ENCODE assay signal across 9 cellular contexts in genomic region chr2:20212459-20212870, GRCh38. TPM values are rescaled to one million over a fixed set of nuclear protein-coding genes. Genes with fewer than 3 reads are reported as not detected.
DNase-seq lines count a peak whose midpoint lies in the region; ATAC-seq, FAIRE-seq and TF ChIP-seq lines count a peak whose summit lies in the region.
"Had no signal": no experiment of that assay in that cellular context is flagged by ENCODE, and none has a peak within 500 bp of the region (broad histone marks: within the 10 kb centered on the region; RNA-seq: fewer than 3 reads in every experiment).

No MANE protein-coding gene starts in this region.

- peak overlapping the region; percentile 48 for H3K9ac ChIP-seq in astrocyte (ENCODE audit: low read length)

- H4K20me1 ChIP-seq in astrocyte (ENCODE audit: insufficient read depth, low read length) = peaks cover 23% of the 10 kb centered on the region

- H3K4me2 ChIP-seq in astrocyte (ENCODE audit: low read length) = peak overlapping the region; percentile 43

- no peaks in the 10 kb centered on the region for H3K4me1 Mint-ChIP-seq in astrocyte (ENCODE audit: low read depth, unreplicated experiment)

- H3K27ac ChIP-seq in astrocyte (ENCODE audit: low read depth, low read length) (no peak overlapping the region), mesodermal cell (ENCODE audit: low read depth, low read length, severe bottlenecking) (peak overlapping the region; percentile 62)
- H3K27ac ChIP-seq: SJSA1 had no signal

- H3K36me3 Mint-ChIP-seq in astrocyte (ENCODE audit: low read depth, unreplicated experiment) = no peaks in the 10 kb centered on the region

- H3K4me3 ChIP-seq in GM12865 (ENCODE audit: low read depth, low read length) (no peak overlapping the region), astrocyte (ENCODE audit: insufficient read depth, low read depth, low read length) (no peak overlapping the region), mesodermal cell (ENCODE audit: extremely low read depth, insufficient read depth, low read length, poor library complexity, severe bottlenecking) (no peak overlapping the region)
- H3K4me3 ChIP-seq: SJSA1 had no signal

- no peaks in the 10 kb centered on the region for H3K27me3 ChIP-seq in astrocyte (ENCODE audit: insufficient read depth, low read length)
- H3K27me3 ChIP-seq: SJSA1 had no signal

- peak; percentile 57 for ATAC-seq in HG02759 (IDR thresholded peaks at IDR 0.05; ENCODE audit: unreplicated experiment)
- no peak for ATAC-seq in HG02981 (IDR thresholded peaks at IDR 0.05; ENCODE audit: unreplicated experiment)
- ATAC-seq in GM21381 (IDR thresholded peaks at IDR 0.05; ENCODE audit: unreplicated experiment) = no peak

- no peak overlapping the region for H3K27ac Mint-ChIP-seq in astrocyte (ENCODE audit: unreplicated experiment)

- H3K9me3 Mint-ChIP-seq in astrocyte (ENCODE audit: unreplicated experiment) = no peaks in the 10 kb centered on the region

- no peak overlapping the region for H3K4me3 Mint-ChIP-seq in astrocyte (ENCODE audit: unreplicated experiment)

- H3K36me3 ChIP-seq in astrocyte (ENCODE audit: insufficient read depth, low read length) = no peaks in the 10 kb centered on the region
- no peaks in the 10 kb centered on the region for H3K36me3 ChIP-seq in mesodermal cell (ENCODE audit: control insufficient read depth, insufficient read depth, low read length)

- peaks cover 6% of the 10 kb centered on the region for H3K27me3 Mint-ChIP-seq in astrocyte (ENCODE audit: low read depth, unreplicated experiment)

- TF ChIP-seq CTCF in GM12865 (IDR thresholded peaks at IDR 0.05; ENCODE audit: insufficient read depth, low read depth, low read length, missing control alignments) = no peak
- TF ChIP-seq CTCF in astrocyte (IDR thresholded peaks at IDR 0.05; ENCODE audit: insufficient read depth, low read depth, low read length) = no peak

- H3K4me1 ChIP-seq in astrocyte (ENCODE audit: insufficient read depth, low read length) = peaks cover 8% of the 10 kb centered on the region
- H3K4me1 ChIP-seq in mesodermal cell (ENCODE audit: control insufficient read depth, insufficient read depth, low read length, poor library complexity, severe bottlenecking) = peaks cover 19% of the 10 kb centered on the region

- no peak for FAIRE-seq in astrocyte (lab: Jason Lieb, UNC)

- H3K79me2 ChIP-seq in astrocyte (ENCODE audit: insufficient read depth, low read length) = peaks cover 51% of the 10 kb centered on the region

- WGBS in mesodermal cell (ENCODE audit: insufficient coverage in 2 of 2), 2 experiments = 58 to 69% methylated on average over 9 to 10 of the region's 11 CpGs

- H3K9me3 ChIP-seq in astrocyte (ENCODE audit: insufficient read depth, low read depth, low read length) = no peaks in the 10 kb centered on the region
- no peaks in the 10 kb centered on the region for H3K9me3 ChIP-seq in mesodermal cell (ENCODE audit: control insufficient read depth, low read length)
- H3K9me3 ChIP-seq: SJSA1 had no signal

- DNase-seq in GM12865 (ENCODE audit: low read depth) = peak; percentile 28
- peak; percentile 29 for DNase-seq in astrocyte (ENCODE audit: low read depth)
- DNase-seq in activated CD4-positive, alpha-beta T cell treated with anti-CD3 and anti-CD28 coated beads, Interleukin-2, amount 50 U/mL, for 1 hour = no peak
- no peak for DNase-seq in DMS53 treated with DMSO at 0.1 percent for 48 hours (lab: John Stamatoyannopoulos, UW; ENCODE audit: unreplicated experiment)

- peak overlapping the region; percentile 66 for H2AFZ ChIP-seq in astrocyte (ENCODE audit: low read depth, low read length)

RNA-seq across cellular contexts. Expression of gene SDC1, which starts 12.5 kb away (rescaled TPM):
- 74.3 and 92.7 TPM in 2 replicates for total RNA-seq in astrocyte
- polyA plus RNA-seq in mesodermal cell (2013, experiment 1 of 2) = 26.1 TPM
- 19.4 TPM for polyA plus RNA-seq in mesodermal cell (2013, experiment 2 of 2)

Comparison
In these comparisons a context has a peak if more than half of its experiments do, and no peak if none do; other contexts are left out.
1. DNase-seq: peak in GM12865 (single experiment) and astrocyte (single experiment); none in activated CD4-positive, alpha-beta T cell treated with anti-CD3 and anti-CD28 coated beads, Interleukin-2, amount 50 U/mL, for 1 hour (single experiment) and DMS53 treated with DMSO at 0.1 percent for 48 hours (single experiment).